In genomic region chr9:26551971-26552370, GRCh38 we compare ENCODE assay signal across 17 cellular contexts.
"Had no signal": no experiment of that assay in that cellular context is flagged by ENCODE, and none has a peak within 500 bp of the region (broad histone marks: within the 10 kb centered on the region; RNA-seq: fewer than 3 reads in every experiment).

No MANE protein-coding gene starts in this region.

- H3K9me3 ChIP-seq: colonic mucosa, ovary, right lobe of liver, transverse colon, uterus had no signal

- DNase-seq: activated CD4-positive, alpha-beta T cell treated with anti-CD3 and anti-CD28 coated beads for 1 hour; activated CD4-positive, alpha-beta T cell treated with anti-CD3 and anti-CD28 coated beads, Interleukin-2, amount 50 U/mL, for 4 hours; activated gamma-delta T cell treated with Interleukin-2 at 50 U/mL for 16 hours; amniotic stem cell; central memory CD4-positive, alpha-beta T cell; colonic mucosa; heart left ventricle; kidney glomerular epithelial cell; natural killer cell; ovary; right lobe of liver; stimulated activated CD4-positive, alpha-beta T cell treated with anti-CD3 and anti-CD28 coated beads, Interleukin-4, amount 100 ng/mL, for 4 hours; T-helper 2 cell; transverse colon; uterus had no signal

- H3K36me3 ChIP-seq: colonic mucosa, heart left ventricle, ovary, right lobe of liver, transverse colon, uterus had no signal

- ATAC-seq: heart left ventricle; natural killer cell; right lobe of liver; stimulated activated memory B cell treated with anti-CD40 and anti-IgM and Interleukin-4, amounts not matched to agents 10 μg/mL and 1 μg/mL and 100 μg/mL, for 72 hours had no signal

- H3K4me3 ChIP-seq: colonic mucosa, heart left ventricle, ovary, right lobe of liver, transverse colon, uterus had no signal

- H3K27me3 ChIP-seq: colonic mucosa, heart left ventricle, ovary, right lobe of liver, transverse colon, uterus had no signal

- H3K27ac ChIP-seq: colonic mucosa, heart left ventricle, ovary, right lobe of liver, transverse colon, uterus, VCaP had no signal

- H3K4me1 ChIP-seq: colonic mucosa, heart left ventricle, right lobe of liver, transverse colon, uterus had no signal
